Comparison of ENCODE assay signal across 10 cellular contexts in the genomic region with DNA sequence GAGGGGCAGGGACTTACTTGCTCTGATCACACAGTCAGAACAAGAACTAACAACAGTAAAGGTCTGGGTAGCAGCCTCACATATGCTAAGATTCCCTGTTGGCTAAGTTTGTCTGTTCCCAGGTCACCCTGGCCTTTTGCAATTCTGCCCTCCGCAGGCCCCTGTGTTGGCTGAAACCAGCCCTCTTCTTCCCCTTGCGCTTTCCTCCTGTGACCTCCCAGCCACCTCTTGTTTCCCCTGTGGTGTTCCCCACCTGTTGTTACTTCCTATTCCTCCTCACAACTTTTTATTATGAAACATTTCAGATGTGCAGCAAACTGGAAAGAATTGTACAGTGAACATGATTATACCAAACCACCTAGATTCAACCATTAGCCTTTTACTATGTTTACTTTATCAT. TPM values are rescaled to one million over a fixed set of nuclear protein-coding genes. Genes with fewer than 3 reads are reported as not detected.
DNase-seq lines count a peak whose midpoint lies in the region; ATAC-seq and TF ChIP-seq lines count a peak whose summit lies in the region.
"Had no signal": no experiment of that assay in that cellular context is flagged by ENCODE, and none has a peak within 500 bp of the region (broad histone marks: within the 10 kb centered on the region; RNA-seq: fewer than 3 reads in every experiment).

No MANE protein-coding gene starts in this region.

- no peaks in the 10 kb centered on the region for H3K36me3 Mint-ChIP-seq in WTC11
- peaks cover 0 to 7% (median 0%) of the 10 kb centered on the region in 3 donors for H3K36me3 Mint-ChIP-seq in naive thymus-derived CD8-positive, alpha-beta T cell

- H3K27ac ChIP-seq in PC-3 (ENCODE audit: low read length) = no peak overlapping the region

- peaks cover 63% of the 10 kb centered on the region for H4K20me1 ChIP-seq in PC-3 (ENCODE audit: low read length)

- H3K9me3 ChIP-seq in PC-3 (ENCODE audit: low read length) = no peaks in the 10 kb centered on the region

- no TSS peak for BruUV-seq in PC-3 (replicated peaks; lab: Mats Ljungman, UMichigan)

- no peak overlapping the region for H3K4me2 ChIP-seq in PC-3 (ENCODE audit: low read length)

- H3K4me3 Mint-ChIP-seq in WTC11 = no peak overlapping the region
- peak overlapping the region in 7 of 10 donors; percentile 7 to 68 (median 30) for H3K4me3 Mint-ChIP-seq in naive thymus-derived CD8-positive, alpha-beta T cell

- no peaks in the 10 kb centered on the region for H3K9me3 Mint-ChIP-seq in WTC11
- H3K9me3 Mint-ChIP-seq in naive thymus-derived CD8-positive, alpha-beta T cell = no peaks in the 10 kb centered on the region

- ATAC-seq in HG02973 (IDR thresholded peaks at IDR 0.05; ENCODE audit: unreplicated experiment) = peak; percentile 52
- peak; percentile 71 for ATAC-seq in WTC11
- ATAC-seq in naive thymus-derived CD8-positive, alpha-beta T cell = no peak
- ATAC-seq in PC-3 = no peak

- POLR2A ChIA-PET in WTC11 (lab: Charles Lee) = no interaction called here
- POLR2A ChIA-PET in naive thymus-derived CD8-positive, alpha-beta T cell (lab: Charles Lee) = no interaction called here
- POLR2A ChIA-PET in HEK293T (lab: Yijun Ruan, JAX) = no interaction called here
- POLR2A ChIA-PET in PC-3 (lab: Charles Lee; ENCODE audit: unreplicated experiment) = no interaction called here

- H3K36me3 ChIP-seq in PC-3 (ENCODE audit: low read depth, low read length) = no peaks in the 10 kb centered on the region

- H3K27ac Mint-ChIP-seq in WTC11 = 0 out of 2 replicates have a peak overlapping the region, but pooled peaks have one; percentile 11
- peak overlapping the region in 5 of 10 donors; percentile 3 to 68 (median 34) for H3K27ac Mint-ChIP-seq in naive thymus-derived CD8-positive, alpha-beta T cell

- no peak overlapping the region for H3K9ac ChIP-seq in PC-3 (ENCODE audit: low read length)

- no peaks in the 10 kb centered on the region for H3K9me2 ChIP-seq in PC-3 (replicated peaks; ENCODE audit: low read length)

- H3K4me3 ChIP-seq in PC-3 (ENCODE audit: low read length) = no peak overlapping the region

- DNase-seq in GM19238 (ENCODE audit: insufficient read length, low spot score) (peak; percentile 39), WTC11 (ENCODE audit: low spot score) (no peak), HEK293T (ENCODE audit: extremely low spot score) (no peak), PC-3 (no peak), hepatic stellate cell (ENCODE audit: low spot score) (no peak), Ammon's horn (ENCODE audit: low spot score) (no peak)
- DNase-seq in naive thymus-derived CD8-positive, alpha-beta T cell = no peak
- DNase-seq: activated T-cell treated with anti-CD3 and anti-CD28 coated beads, Interleukin-2, amount 50 U/mL, for 48 hours; NCI-H2029 had no signal

- peaks cover 34% of the 10 kb centered on the region for H3K4me1 ChIP-seq in PC-3 (ENCODE audit: insufficient read depth, low read length)

- TF ChIP-seq CTCF in WTC11 (IDR thresholded peaks at IDR 0.05) = no peak
- no peak for TF ChIP-seq CTCF in PC-3 (conservative IDR thresholded peaks at IDR 0.05; ENCODE audit: low read depth, low read length)

- peaks cover 65% of the 10 kb centered on the region for H3K4me1 Mint-ChIP-seq in WTC11
- H3K4me1 Mint-ChIP-seq in naive thymus-derived CD8-positive, alpha-beta T cell = peaks cover 61 to 92% (median 89%) of the 10 kb centered on the region in 4 donors

- no peaks in the 10 kb centered on the region for H3K27me3 Mint-ChIP-seq in WTC11 (ENCODE audit: low read depth)
- no peaks in the 10 kb centered on the region for H3K27me3 Mint-ChIP-seq in naive thymus-derived CD8-positive, alpha-beta T cell

- H2AFZ ChIP-seq in PC-3 (ENCODE audit: low read length) = no peak overlapping the region

- no peaks in the 10 kb centered on the region for H3F3A ChIP-seq in PC-3 (ENCODE audit: low read length, unreplicated experiment)

- intact Hi-C loops in PC-3 (cut with micrococcal nuclease) = no loop called here

- H3K27me3 ChIP-seq in PC-3 (ENCODE audit: low read length) = no peaks in the 10 kb centered on the region

- CTCF ChIA-PET in WTC11 (lab: Charles Lee) = interaction anchor here (0.7 to 1.5 kb wide), 2 partner anchors 44 to 77 kb away, joined by 3 to 4 read pairs; no protein-coding TSS in a partner anchor
- CTCF ChIA-PET in HEK293T (lab: Yijun Ruan, JAX) = no interaction called here
- CTCF ChIA-PET in PC-3 (lab: Charles Lee) = interaction anchor here (0.6 kb wide), 1 partner anchor 41 kb away, joined by 12 read pairs; no protein-coding TSS in a partner anchor

- H3K79me2 ChIP-seq in PC-3 (ENCODE audit: low read length) = peaks cover 99% of the 10 kb centered on the region

TF ChIP-seq in WTC11, 78 proteins besides CTCF, POLR2A, EP300 and RAD21:
- TF ChIP-seq ZNF121 (CRISPR knock-in tag; IDR thresholded peaks at IDR 0.05) = peak; percentile 92
- TF ChIP-seq, protein P1, sequence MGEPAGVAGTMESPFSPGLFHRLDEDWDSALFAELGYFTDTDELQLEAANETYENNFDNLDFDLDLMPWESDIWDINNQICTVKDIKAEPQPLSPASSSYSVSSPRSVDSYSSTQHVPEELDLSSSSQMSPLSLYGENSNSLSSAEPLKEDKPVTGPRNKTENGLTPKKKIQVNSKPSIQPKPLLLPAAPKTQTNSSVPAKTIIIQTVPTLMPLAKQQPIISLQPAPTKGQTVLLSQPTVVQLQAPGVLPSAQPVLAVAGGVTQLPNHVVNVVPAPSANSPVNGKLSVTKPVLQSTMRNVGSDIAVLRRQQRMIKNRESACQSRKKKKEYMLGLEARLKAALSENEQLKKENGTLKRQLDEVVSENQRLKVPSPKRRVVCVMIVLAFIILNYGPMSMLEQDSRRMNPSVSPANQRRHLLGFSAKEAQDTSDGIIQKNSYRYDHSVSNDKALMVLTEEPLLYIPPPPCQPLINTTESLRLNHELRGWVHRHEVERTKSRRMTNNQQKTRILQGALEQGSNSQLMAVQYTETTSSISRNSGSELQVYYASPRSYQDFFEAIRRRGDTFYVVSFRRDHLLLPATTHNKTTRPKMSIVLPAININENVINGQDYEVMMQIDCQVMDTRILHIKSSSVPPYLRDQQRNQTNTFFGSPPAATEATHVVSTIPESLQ (CRISPR knock-in tag; IDR thresholded peaks at IDR 0.05) = no peak

TF ChIP-seq in HEK293T, 16 proteins besides CTCF, POLR2A, EP300 and RAD21:
- TF ChIP-seq ELF4 (IDR thresholded peaks at IDR 0.05) (no peak), ARNT (IDR thresholded peaks at IDR 0.05) (no peak), FOXK2 (IDR thresholded peaks at IDR 0.05) (no peak), NFRKB (IDR thresholded peaks at IDR 0.05) (no peak), HDGF (IDR thresholded peaks at IDR 0.05; ENCODE audit: borderline replicate concordance) (no peak), SUZ12 (IDR thresholded peaks at IDR 0.05) (no peak), FOXM1 (IDR thresholded peaks at IDR 0.05; ENCODE audit: borderline replicate concordance) (no peak), TARDBP (IDR thresholded peaks at IDR 0.05) (no peak), L3MBTL2 (conservative IDR thresholded peaks at IDR 0.05) (no peak), SP1 (IDR thresholded peaks at IDR 0.05) (no peak), CTBP1 (IDR thresholded peaks at IDR 0.05; ENCODE audit: borderline replicate concordance) (no peak), LEF1 (IDR thresholded peaks at IDR 0.05; ENCODE audit: borderline replicate concordance) (no peak)
- TF ChIP-seq, protein P2, sequence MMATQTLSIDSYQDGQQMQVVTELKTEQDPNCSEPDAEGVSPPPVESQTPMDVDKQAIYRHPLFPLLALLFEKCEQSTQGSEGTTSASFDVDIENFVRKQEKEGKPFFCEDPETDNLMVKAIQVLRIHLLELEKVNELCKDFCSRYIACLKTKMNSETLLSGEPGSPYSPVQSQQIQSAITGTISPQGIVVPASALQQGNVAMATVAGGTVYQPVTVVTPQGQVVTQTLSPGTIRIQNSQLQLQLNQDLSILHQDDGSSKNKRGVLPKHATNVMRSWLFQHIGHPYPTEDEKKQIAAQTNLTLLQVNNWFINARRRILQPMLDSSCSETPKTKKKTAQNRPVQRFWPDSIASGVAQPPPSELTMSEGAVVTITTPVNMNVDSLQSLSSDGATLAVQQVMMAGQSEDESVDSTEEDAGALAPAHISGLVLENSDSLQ (IDR thresholded peaks at IDR 0.05) = no peak

RNA-seq across cellular contexts. Expression of a gene that starts 23.4 kb away (rescaled TPM):
- total RNA-seq in WTC11 (2021) = 46.4 to 54.9 TPM (median 48.9 TPM) in 3 replicates
- 10 to 100 TPM; 52.2 to 55.8 TPM for total RNA-seq in naive thymus-derived CD8-positive, alpha-beta T cell
- 1 to 10 TPM; 1.3 to 2.5 (median 1.6) TPM for polyA plus RNA-seq in naive thymus-derived CD8-positive, alpha-beta T cell
- 98.5 and 133 TPM in 2 replicates for total RNA-seq in PC-3 (2014; rRNA removed)

Comparison
In these comparisons a context has a peak if more than half of its experiments do, and no peak if none do; other contexts are left out.
1. ATAC-seq: peak in HG02973 (single experiment) and WTC11 (single experiment); none in naive thymus-derived CD8-positive, alpha-beta T cell (0 of 2) and PC-3 (single experiment).